Comparison of ENCODE assay signal across 8 cellular contexts in genomic region chr1:161225534-161226319, GRCh38. TPM values are rescaled to one million over a fixed set of nuclear protein-coding genes. Genes with fewer than 3 reads are reported as not detected.
DNase-seq lines count a peak whose midpoint lies in the region; ATAC-seq lines count a peak whose summit lies in the region.

Gene TOMM40L, plus strand, starts transcription at chr1:161226060. Its CDS starts 430 bp downstream, at chr1:161226490.

- no peaks in the 10 kb centered on the region for H3K9me3 Mint-ChIP-seq in activated CD8-positive, alpha-beta memory T cell treated with anti-CD3 and anti-CD28 coated beads, Interleukin-2, amount 10 ng/mL, durations not matched to agents 7 days and 5 days (ENCODE audit: low read depth)

- H3K4me1 Mint-ChIP-seq in activated CD8-positive, alpha-beta memory T cell treated with anti-CD3 and anti-CD28 coated beads, Interleukin-2, amount 10 ng/mL, durations not matched to agents 7 days and 5 days: peaks cover 32% of the 10 kb centered on the region

- in situ Hi-C loops in endometrial microvascular endothelial cells (cut with HindIII; ENCODE audit: inconsistent ontology term, low pct_unique_long_range_greater_than_20kb, low sequenced_read_pairs): no loop called here

- peak; percentile 93 for ATAC-seq in GM21381 (IDR thresholded peaks at IDR 0.05; ENCODE audit: unreplicated experiment)
- ATAC-seq in activated CD8-positive, alpha-beta memory T cell treated with anti-CD3 and anti-CD28 coated beads, Interleukin-2, amount 10 ng/mL, durations not matched to agents 7 days and 5 days: peak; percentile 98

- DNase-seq in D341Med (ENCODE audit: low spot score) (peak; percentile 95), HUDEP-2 (lab: John Stamatoyannopoulos, UW; ENCODE audit: unreplicated experiment in 76 of 76) (peak; percentile 31 to 99 (median 91)), NOMO-1 treated with dmso at 0.1 percent for 144 hours (lab: John Stamatoyannopoulos, UW; ENCODE audit: unreplicated experiment) (peak; percentile 99), mesenteric fat pad (ENCODE audit: low spot score) (peak; percentile 92)
- peak; percentile 97 for DNase-seq in activated CD8-positive, alpha-beta memory T cell treated with anti-CD3 and anti-CD28 coated beads, Interleukin-2, amount 10 ng/mL, durations not matched to agents 7 days and 5 days
- DNase-seq in stimulated activated CD8-positive, alpha-beta memory T cell treated with anti-CD3 and anti-CD28 coated beads, Interleukin-15, amount 100 ng/mL, for 24 hours (ENCODE audit: low read depth): peak; percentile 46

- H3K27ac Mint-ChIP-seq in activated CD8-positive, alpha-beta memory T cell treated with anti-CD3 and anti-CD28 coated beads, Interleukin-2, amount 10 ng/mL, durations not matched to agents 7 days and 5 days: peak within 1 kb of the TSS; percentile 93

- CTCF ChIA-PET in activated CD8-positive, alpha-beta memory T cell treated with anti-CD3 and anti-CD28 coated beads, Interleukin-2, amount 10 ng/mL, durations not matched to agents 7 days and 5 days (lab: Charles Lee): interaction anchor here (0.6 to 11.7 kb wide), 38 partner anchors 8 to 514 kb away, joined by 3 to 215 read pairs (median 6); partner anchors contain the start of genes ADAMTS4, B4GALT3, CFAP126 and FCER1G

- peak within 1 kb of the TSS; percentile 95 for H3K4me3 Mint-ChIP-seq in activated CD8-positive, alpha-beta memory T cell treated with anti-CD3 and anti-CD28 coated beads, Interleukin-2, amount 10 ng/mL, durations not matched to agents 7 days and 5 days

- H3K27me3 Mint-ChIP-seq in activated CD8-positive, alpha-beta memory T cell treated with anti-CD3 and anti-CD28 coated beads, Interleukin-2, amount 10 ng/mL, durations not matched to agents 7 days and 5 days: no peaks in the 10 kb centered on the region

- H3K36me3 Mint-ChIP-seq in activated CD8-positive, alpha-beta memory T cell treated with anti-CD3 and anti-CD28 coated beads, Interleukin-2, amount 10 ng/mL, durations not matched to agents 7 days and 5 days: peaks cover 3% of the 10 kb centered on the region

RNA-seq across cellular contexts. Expression of gene TOMM40L, which starts in this region (rescaled TPM):
- 10 to 100 TPM; 19.4 to 27.6 TPM for total RNA-seq in activated CD8-positive, alpha-beta memory T cell treated with anti-CD3 and anti-CD28 coated beads, Interleukin-2, amount 10 ng/mL, durations not matched to agents 7 days and 5 days
- total RNA-seq in endometrial microvascular endothelial cells (ENCODE audit: inconsistent ontology term) (24.8 TPM), mesenteric fat pad (18.5 TPM)

Comparison
In these comparisons a context has a peak if more than half of its experiments do, and no peak if none do; other contexts are left out.
1. Peak in every context shown above with its lines: DNase-seq and ATAC-seq.
2. DNase-seq: peak in every context shown above with its lines; median percentile 99 in NOMO-1 treated with dmso at 0.1 percent for 144 hours; 97 in activated CD8-positive, alpha-beta memory T cell treated with anti-CD3 and anti-CD28 coated beads, Interleukin-2, amount 10 ng/mL, durations not matched to agents 7 days and 5 days; 95 in D341Med; 92 in mesenteric fat pad; 91 in HUDEP-2; 46 in stimulated activated CD8-positive, alpha-beta memory T cell treated with anti-CD3 and anti-CD28 coated beads, Interleukin-15, amount 100 ng/mL, for 24 hours.